ENCODE assay signal across 1 cellular context in the genomic region with DNA sequence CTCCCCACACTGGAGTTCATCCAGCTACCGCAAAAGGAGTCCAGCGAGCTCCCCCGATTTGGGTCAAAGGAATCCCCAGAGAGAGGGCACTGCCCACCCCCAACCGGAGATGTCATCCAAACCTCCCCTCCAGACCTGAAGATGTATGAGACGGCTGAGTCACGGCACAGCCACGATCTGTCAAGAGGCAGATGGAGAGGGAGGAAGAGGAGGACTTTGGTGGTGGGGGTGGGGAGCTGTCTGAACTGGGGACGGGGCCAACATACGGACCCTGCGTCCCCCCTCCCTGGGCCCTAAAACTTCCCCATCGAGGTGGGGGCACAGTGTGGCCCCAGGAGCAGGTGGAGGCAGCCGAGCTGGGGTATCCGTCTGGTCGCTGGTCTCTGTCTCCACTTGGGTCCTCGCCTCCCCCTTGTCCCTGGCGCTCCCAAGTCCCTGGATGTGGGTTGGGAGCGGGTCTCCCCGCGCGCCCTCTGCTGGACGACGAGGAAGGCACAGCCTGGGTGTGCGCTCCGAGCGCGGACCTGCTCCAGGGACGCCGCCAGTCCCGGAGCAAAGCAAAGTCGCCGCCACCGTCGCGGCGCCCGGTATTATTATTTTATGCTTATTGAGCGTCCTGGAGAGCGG.
TF ChIP-seq lines count a peak whose summit lies in the region.

No MANE protein-coding gene starts in this region.

TF ChIP-seq in K562, 482 proteins besides CTCF, POLR2A, EP300 and RAD21 (continued from another document):
- TF ChIP-seq TEAD1 (CRISPR knock-in tag; IDR thresholded peaks at IDR 0.05) (peak in 1 of 2 experiments; percentile 78; a peak in 2 of 4 replicates), HCFC1 (IDR thresholded peaks at IDR 0.05; ENCODE audit: low read depth, low read length) (0 out of 2 replicates have a peak, but pooled peaks have one; percentile 9), SMAD4 (CRISPR knock-in tag; conservative IDR thresholded peaks at IDR 0.05) (peak; percentile 74), POLR2G (IDR thresholded peaks at IDR 0.05; ENCODE audit: low read depth, low read length) (peak; percentile 78), ELF2 (CRISPR knock-in tag; IDR thresholded peaks at IDR 0.05) (no peak), JUN (IDR thresholded peaks at IDR 0.05; ENCODE audit: borderline replicate concordance, low read depth, low read length) (no peak), JUN (CRISPR knock-in tag; IDR thresholded peaks at IDR 0.05; ENCODE audit: borderline replicate concordance) (0 out of 2 replicates have a peak, but pooled peaks have one; percentile 78), ZNF263 (CRISPR knock-in tag; IDR thresholded peaks at IDR 0.05; ENCODE audit: borderline replicate concordance) (peak; percentile 93), ZNF232 (CRISPR knock-in tag; IDR thresholded peaks at IDR 0.05) (no peak), EP400 (IDR thresholded peaks at IDR 0.05) (peak; percentile 71), TAF1 (IDR thresholded peaks at IDR 0.05; ENCODE audit: control insufficient read depth, extremely low read depth, insufficient read depth, low read length, severe bottlenecking) (peak; percentile 35), NFIC (IDR thresholded peaks at IDR 0.05) (peak; percentile 56), TCF7L2 (IDR thresholded peaks at IDR 0.05; ENCODE audit: low read depth, low read length) (0 out of 2 replicates have a peak, but pooled peaks have one; percentile 15), CHD4 (IDR thresholded peaks at IDR 0.05; ENCODE audit: insufficient read depth, insufficient replicate concordance, low read depth, low read length, poor library complexity, severe bottlenecking) (no peak), MEF2A (IDR thresholded peaks at IDR 0.05; ENCODE audit: control insufficient read depth, low read depth, low read length) (no peak), MEIS2 (IDR thresholded peaks at IDR 0.05; ENCODE audit: partially characterized antibody) (peak; percentile 69), NR2F6 (CRISPR knock-in tag; IDR thresholded peaks at IDR 0.05) (no peak), TRIM24 (IDR thresholded peaks at IDR 0.05) (peak in 1 of 2 experiments; percentile 37; a peak in 1 of 4 replicates), NRF1 (conservative IDR thresholded peaks at IDR 0.05 in 1 of 2, IDR thresholded peaks at IDR 0.05 in 1 of 2) (peak; percentile 64 to 69), KLF6 (CRISPR knock-in tag; IDR thresholded peaks at IDR 0.05; ENCODE audit: borderline replicate concordance) (no peak), JUND (IDR thresholded peaks at IDR 0.05; ENCODE audit: borderline replicate concordance, low read depth, low read length) (peak; percentile 24; the same call in 1 of the 2 replicates), JUND (tag; IDR thresholded peaks at IDR 0.05; ENCODE audit: borderline replicate concordance, low read depth, low read length) (peak; percentile 47; the same call in 1 of the 3 replicates), RCOR1 (IDR thresholded peaks at IDR 0.05; ENCODE audit: borderline replicate concordance in 1 of 2, low read depth in 2 of 2, low read length in 2 of 2) (peak in 1 of 2 experiments; percentile 22; a peak in 1 of 4 replicates), CCNT2 (IDR thresholded peaks at IDR 0.05; ENCODE audit: borderline replicate concordance, extremely low read depth, insufficient read length, low read depth, low read length) (peak; percentile 59), FOXP1 (CRISPR knock-in tag; IDR thresholded peaks at IDR 0.05) (peak; percentile 44; the same call in 1 of the 2 replicates), ARID1B (IDR thresholded peaks at IDR 0.05) (peak; percentile 65), RBFOX2 (IDR thresholded peaks at IDR 0.05; ENCODE audit: low read depth, low read length) (peak; percentile 77), ELF4 (CRISPR knock-in tag; IDR thresholded peaks at IDR 0.05) (no peak)
- TF ChIP-seq, protein P1, sequence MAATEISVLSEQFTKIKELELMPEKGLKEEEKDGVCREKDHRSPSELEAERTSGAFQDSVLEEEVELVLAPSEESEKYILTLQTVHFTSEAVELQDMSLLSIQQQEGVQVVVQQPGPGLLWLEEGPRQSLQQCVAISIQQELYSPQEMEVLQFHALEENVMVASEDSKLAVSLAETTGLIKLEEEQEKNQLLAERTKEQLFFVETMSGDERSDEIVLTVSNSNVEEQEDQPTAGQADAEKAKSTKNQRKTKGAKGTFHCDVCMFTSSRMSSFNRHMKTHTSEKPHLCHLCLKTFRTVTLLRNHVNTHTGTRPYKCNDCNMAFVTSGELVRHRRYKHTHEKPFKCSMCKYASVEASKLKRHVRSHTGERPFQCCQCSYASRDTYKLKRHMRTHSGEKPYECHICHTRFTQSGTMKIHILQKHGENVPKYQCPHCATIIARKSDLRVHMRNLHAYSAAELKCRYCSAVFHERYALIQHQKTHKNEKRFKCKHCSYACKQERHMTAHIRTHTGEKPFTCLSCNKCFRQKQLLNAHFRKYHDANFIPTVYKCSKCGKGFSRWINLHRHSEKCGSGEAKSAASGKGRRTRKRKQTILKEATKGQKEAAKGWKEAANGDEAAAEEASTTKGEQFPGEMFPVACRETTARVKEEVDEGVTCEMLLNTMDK (IDR thresholded peaks at IDR 0.05; ENCODE audit: borderline replicate concordance, insufficient read depth, low read depth, low read length, poor library complexity, severe bottlenecking), result peak; percentile 69
- TF ChIP-seq, protein P2, sequence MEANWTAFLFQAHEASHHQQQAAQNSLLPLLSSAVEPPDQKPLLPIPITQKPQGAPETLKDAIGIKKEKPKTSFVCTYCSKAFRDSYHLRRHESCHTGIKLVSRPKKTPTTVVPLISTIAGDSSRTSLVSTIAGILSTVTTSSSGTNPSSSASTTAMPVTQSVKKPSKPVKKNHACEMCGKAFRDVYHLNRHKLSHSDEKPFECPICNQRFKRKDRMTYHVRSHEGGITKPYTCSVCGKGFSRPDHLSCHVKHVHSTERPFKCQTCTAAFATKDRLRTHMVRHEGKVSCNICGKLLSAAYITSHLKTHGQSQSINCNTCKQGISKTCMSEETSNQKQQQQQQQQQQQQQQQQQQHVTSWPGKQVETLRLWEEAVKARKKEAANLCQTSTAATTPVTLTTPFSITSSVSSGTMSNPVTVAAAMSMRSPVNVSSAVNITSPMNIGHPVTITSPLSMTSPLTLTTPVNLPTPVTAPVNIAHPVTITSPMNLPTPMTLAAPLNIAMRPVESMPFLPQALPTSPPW (CRISPR knock-in tag; IDR thresholded peaks at IDR 0.05), result peak; percentile 74
- TF ChIP-seq, protein P3, sequence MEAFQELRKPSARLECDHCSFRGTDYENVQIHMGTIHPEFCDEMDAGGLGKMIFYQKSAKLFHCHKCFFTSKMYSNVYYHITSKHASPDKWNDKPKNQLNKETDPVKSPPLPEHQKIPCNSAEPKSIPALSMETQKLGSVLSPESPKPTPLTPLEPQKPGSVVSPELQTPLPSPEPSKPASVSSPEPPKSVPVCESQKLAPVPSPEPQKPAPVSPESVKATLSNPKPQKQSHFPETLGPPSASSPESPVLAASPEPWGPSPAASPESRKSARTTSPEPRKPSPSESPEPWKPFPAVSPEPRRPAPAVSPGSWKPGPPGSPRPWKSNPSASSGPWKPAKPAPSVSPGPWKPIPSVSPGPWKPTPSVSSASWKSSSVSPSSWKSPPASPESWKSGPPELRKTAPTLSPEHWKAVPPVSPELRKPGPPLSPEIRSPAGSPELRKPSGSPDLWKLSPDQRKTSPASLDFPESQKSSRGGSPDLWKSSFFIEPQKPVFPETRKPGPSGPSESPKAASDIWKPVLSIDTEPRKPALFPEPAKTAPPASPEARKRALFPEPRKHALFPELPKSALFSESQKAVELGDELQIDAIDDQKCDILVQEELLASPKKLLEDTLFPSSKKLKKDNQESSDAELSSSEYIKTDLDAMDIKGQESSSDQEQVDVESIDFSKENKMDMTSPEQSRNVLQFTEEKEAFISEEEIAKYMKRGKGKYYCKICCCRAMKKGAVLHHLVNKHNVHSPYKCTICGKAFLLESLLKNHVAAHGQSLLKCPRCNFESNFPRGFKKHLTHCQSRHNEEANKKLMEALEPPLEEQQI (IDR thresholded peaks at IDR 0.05), result no peak
- TF ChIP-seq, protein P4, sequence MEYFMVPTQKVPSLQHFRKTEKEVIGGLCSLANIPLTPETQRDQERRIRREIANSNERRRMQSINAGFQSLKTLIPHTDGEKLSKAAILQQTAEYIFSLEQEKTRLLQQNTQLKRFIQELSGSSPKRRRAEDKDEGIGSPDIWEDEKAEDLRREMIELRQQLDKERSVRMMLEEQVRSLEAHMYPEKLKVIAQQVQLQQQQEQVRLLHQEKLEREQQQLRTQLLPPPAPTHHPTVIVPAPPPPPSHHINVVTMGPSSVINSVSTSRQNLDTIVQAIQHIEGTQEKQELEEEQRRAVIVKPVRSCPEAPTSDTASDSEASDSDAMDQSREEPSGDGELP (CRISPR knock-in tag; IDR thresholded peaks at IDR 0.05; ENCODE audit: borderline replicate concordance), result peak; percentile 75; the same call in 1 of the 2 replicates
- TF ChIP-seq, protein P5, sequence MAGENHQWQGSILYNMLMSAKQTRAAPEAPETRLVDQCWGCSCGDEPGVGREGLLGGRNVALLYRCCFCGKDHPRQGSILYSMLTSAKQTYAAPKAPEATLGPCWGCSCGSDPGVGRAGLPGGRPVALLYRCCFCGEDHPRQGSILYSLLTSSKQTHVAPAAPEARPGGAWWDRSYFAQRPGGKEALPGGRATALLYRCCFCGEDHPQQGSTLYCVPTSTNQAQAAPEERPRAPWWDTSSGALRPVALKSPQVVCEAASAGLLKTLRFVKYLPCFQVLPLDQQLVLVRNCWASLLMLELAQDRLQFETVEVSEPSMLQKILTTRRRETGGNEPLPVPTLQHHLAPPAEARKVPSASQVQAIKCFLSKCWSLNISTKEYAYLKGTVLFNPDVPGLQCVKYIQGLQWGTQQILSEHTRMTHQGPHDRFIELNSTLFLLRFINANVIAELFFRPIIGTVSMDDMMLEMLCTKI (IDR thresholded peaks at IDR 0.05; ENCODE audit: partially characterized antibody), result no peak
- TF ChIP-seq, protein P6, sequence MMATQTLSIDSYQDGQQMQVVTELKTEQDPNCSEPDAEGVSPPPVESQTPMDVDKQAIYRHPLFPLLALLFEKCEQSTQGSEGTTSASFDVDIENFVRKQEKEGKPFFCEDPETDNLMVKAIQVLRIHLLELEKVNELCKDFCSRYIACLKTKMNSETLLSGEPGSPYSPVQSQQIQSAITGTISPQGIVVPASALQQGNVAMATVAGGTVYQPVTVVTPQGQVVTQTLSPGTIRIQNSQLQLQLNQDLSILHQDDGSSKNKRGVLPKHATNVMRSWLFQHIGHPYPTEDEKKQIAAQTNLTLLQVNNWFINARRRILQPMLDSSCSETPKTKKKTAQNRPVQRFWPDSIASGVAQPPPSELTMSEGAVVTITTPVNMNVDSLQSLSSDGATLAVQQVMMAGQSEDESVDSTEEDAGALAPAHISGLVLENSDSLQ (IDR thresholded peaks at IDR 0.05), result peak; percentile 67
TF ChIP-seq in K562: peak in this region for 106.
